13 cellular contexts compared by ENCODE assay signal in genomic region chr3:15535757-15536156, GRCh38. TPM values are rescaled to one million over a fixed set of nuclear protein-coding genes. Genes with fewer than 3 reads are reported as not detected.
A peak's percentile ranks its signal among the peaks of the same experiment; 100 is the strongest.
DNase-seq lines count a peak whose midpoint lies in the region; ATAC-seq and TF ChIP-seq lines count a peak whose summit lies in the region.
"Had no signal": no experiment of that assay in that cellular context is flagged by ENCODE, and none has a peak within 500 bp of the region (broad histone marks: within the 10 kb centered on the region; RNA-seq: fewer than 3 reads in every experiment).

No MANE protein-coding gene starts in this region.

- peak overlapping the region; percentile 75 for H3K27ac Mint-ChIP-seq in activated T-helper 1 cell treated with anti-CD3 and anti-CD28 coated beads, Interleukin-12 subunit alpha, Interleukin-12 subunit beta, Interleukin-2, Interleukin-4 antibody, amounts not matched to agents 30 ng/mL and 10 ng/mL and 1 ng/mL, durations not matched to agents 14 hours and 24 hours and 36 hours
- peak overlapping the region in 8 of 10 donors; percentile 4 to 77 (median 34) for H3K27ac Mint-ChIP-seq in naive thymus-derived CD8-positive, alpha-beta T cell
- H3K27ac Mint-ChIP-seq: dendritic cell treated with granulocyte-macrophage colony-stimulating factor and Interleukin-4, amounts not matched to agents 40 ng/mL and 50 ng/mL, for 4 days had no signal

- no peak for ATAC-seq in naive thymus-derived CD8-positive, alpha-beta T cell
- ATAC-seq in upper lobe of right lung (peak; percentile 44), GM19452 (IDR thresholded peaks at IDR 0.05; ENCODE audit: unreplicated experiment) (no peak)

- intact Hi-C loops in activated T-helper 1 cell treated with anti-CD3 and anti-CD28 coated beads, Interleukin-12 subunit alpha, Interleukin-12 subunit beta, Interleukin-2, Interleukin-4 antibody, amounts not matched to agents 30 ng/mL and 10 ng/mL and 1 ng/mL, durations not matched to agents 14 hours and 24 hours and 36 hours (cut with micrococcal nuclease) = loop anchor here (1.0 to 5.0 kb wide), 10 partner anchors 21 to 329 kb away; partner anchors contain the start of genes ANKRD28, BTD, CAPN7 and HACL1
- intact Hi-C loops in upper lobe of right lung (cut with DNase I) (no loop called here), dorsolateral prefrontal cortex (cut with DNase I) (no loop called here)

- TF ChIP-seq CTCF in upper lobe of right lung (IDR thresholded peaks at IDR 0.05) (no peak), dorsolateral prefrontal cortex (IDR thresholded peaks at IDR 0.05 in 54 of 56, conservative IDR thresholded peaks at IDR 0.05 in 2 of 56; ENCODE audit: low read depth in 1 of 56, partially characterized antibody in 56 of 56) (no peak)

- no peaks in the 10 kb centered on the region for H3K27me3 Mint-ChIP-seq in activated T-helper 1 cell treated with anti-CD3 and anti-CD28 coated beads, Interleukin-12 subunit alpha, Interleukin-12 subunit beta, Interleukin-2, Interleukin-4 antibody, amounts not matched to agents 30 ng/mL and 10 ng/mL and 1 ng/mL, durations not matched to agents 14 hours and 24 hours and 36 hours (ENCODE audit: insufficient read depth)
- no peaks in the 10 kb centered on the region for H3K27me3 Mint-ChIP-seq in naive thymus-derived CD8-positive, alpha-beta T cell
- H3K27me3 Mint-ChIP-seq: dendritic cell treated with granulocyte-macrophage colony-stimulating factor and Interleukin-4, amounts not matched to agents 40 ng/mL and 50 ng/mL, for 4 days had no signal

- peaks cover 6% of the 10 kb centered on the region for H3K36me3 Mint-ChIP-seq in activated T-helper 1 cell treated with anti-CD3 and anti-CD28 coated beads, Interleukin-12 subunit alpha, Interleukin-12 subunit beta, Interleukin-2, Interleukin-4 antibody, amounts not matched to agents 30 ng/mL and 10 ng/mL and 1 ng/mL, durations not matched to agents 14 hours and 24 hours and 36 hours (ENCODE audit: low read depth)
- H3K36me3 Mint-ChIP-seq in naive thymus-derived CD8-positive, alpha-beta T cell = peaks cover 0 to 5% (median 0%) of the 10 kb centered on the region in 3 donors

- DNase-seq in stimulated activated naive CD4-positive, alpha-beta T cell treated with Interleukin-2 at 50 U/mL for 16 hours (lab: John Stamatoyannopoulos, UW) = peak; percentile 48
- DNase-seq in stimulated activated naive CD4-positive, alpha-beta T cell (lab: John Stamatoyannopoulos, UW) = no peak
- peak; percentile 32 for DNase-seq in activated T-helper 1 cell treated with anti-CD3 and anti-CD28 coated beads, Interleukin-12 subunit alpha, Interleukin-12 subunit beta, Interleukin-2, Interleukin-4 antibody, amounts not matched to agents 30 ng/mL and 10 ng/mL and 1 ng/mL, durations not matched to agents 14 hours and 24 hours and 36 hours (ENCODE audit: low spot score)
- peak in 2 of 10 donors; percentile 6 to 18 for DNase-seq in naive thymus-derived CD8-positive, alpha-beta T cell
- DNase-seq in upper lobe of right lung = no peak
- DNase-seq in dorsolateral prefrontal cortex = no peak
- no peak for DNase-seq in KG1 (lab: John Stamatoyannopoulos, UW)
- DNase-seq: ACHN, occipital lobe, tibial artery had no signal

- H3K27me3 ChIP-seq in upper lobe of right lung (no peaks in the 10 kb centered on the region), dorsolateral prefrontal cortex (no peaks in the 10 kb centered on the region)
- H3K27me3 ChIP-seq: tibial artery had no signal

- H3K36me3 ChIP-seq in upper lobe of right lung = no peaks in the 10 kb centered on the region
- H3K36me3 ChIP-seq: tibial artery had no signal

- no peaks in the 10 kb centered on the region for H3K4me1 ChIP-seq in upper lobe of right lung

- H3K9me3 Mint-ChIP-seq in activated T-helper 1 cell treated with anti-CD3 and anti-CD28 coated beads, Interleukin-12 subunit alpha, Interleukin-12 subunit beta, Interleukin-2, Interleukin-4 antibody, amounts not matched to agents 30 ng/mL and 10 ng/mL and 1 ng/mL, durations not matched to agents 14 hours and 24 hours and 36 hours = no peaks in the 10 kb centered on the region
- H3K9me3 Mint-ChIP-seq in naive thymus-derived CD8-positive, alpha-beta T cell = no peaks in the 10 kb centered on the region
- H3K9me3 Mint-ChIP-seq: dendritic cell treated with granulocyte-macrophage colony-stimulating factor and Interleukin-4, amounts not matched to agents 40 ng/mL and 50 ng/mL, for 4 days had no signal

- H3K27ac ChIP-seq in upper lobe of right lung (no peak overlapping the region), dorsolateral prefrontal cortex (no peak overlapping the region)
- H3K27ac ChIP-seq: tibial artery had no signal

- H3K4me3 ChIP-seq in upper lobe of right lung (no peak overlapping the region), dorsolateral prefrontal cortex (no peak overlapping the region)
- H3K4me3 ChIP-seq: tibial artery had no signal

- H3K4me1 Mint-ChIP-seq in activated T-helper 1 cell treated with anti-CD3 and anti-CD28 coated beads, Interleukin-12 subunit alpha, Interleukin-12 subunit beta, Interleukin-2, Interleukin-4 antibody, amounts not matched to agents 30 ng/mL and 10 ng/mL and 1 ng/mL, durations not matched to agents 14 hours and 24 hours and 36 hours (ENCODE audit: low read depth) = peaks cover 55% of the 10 kb centered on the region
- H3K4me1 Mint-ChIP-seq in naive thymus-derived CD8-positive, alpha-beta T cell = peaks cover 21 to 47% (median 42%) of the 10 kb centered on the region in 4 donors

- POLR2A ChIA-PET in naive thymus-derived CD8-positive, alpha-beta T cell (lab: Charles Lee) = no interaction called here

- peak overlapping the region; percentile 60 for H3K4me3 Mint-ChIP-seq in activated T-helper 1 cell treated with anti-CD3 and anti-CD28 coated beads, Interleukin-12 subunit alpha, Interleukin-12 subunit beta, Interleukin-2, Interleukin-4 antibody, amounts not matched to agents 30 ng/mL and 10 ng/mL and 1 ng/mL, durations not matched to agents 14 hours and 24 hours and 36 hours
- H3K4me3 Mint-ChIP-seq in naive thymus-derived CD8-positive, alpha-beta T cell = peak overlapping the region; percentile 0 to 70 (median 28)
- H3K4me3 Mint-ChIP-seq: dendritic cell treated with granulocyte-macrophage colony-stimulating factor and Interleukin-4, amounts not matched to agents 40 ng/mL and 50 ng/mL, for 4 days had no signal

- H3K9me3 ChIP-seq in upper lobe of right lung = no peaks in the 10 kb centered on the region
- H3K9me3 ChIP-seq: tibial artery had no signal

RNA-seq across cellular contexts. Expression of gene COLQ, which starts 14.3 kb away (rescaled TPM):
- 0.65 and 0.96 TPM in 2 replicates for total RNA-seq in activated T-helper 1 cell treated with anti-CD3 and anti-CD28 coated beads, Interleukin-12 subunit alpha, Interleukin-12 subunit beta, Interleukin-2, Interleukin-4 antibody, amounts not matched to agents 30 ng/mL and 10 ng/mL and 1 ng/mL, durations not matched to agents 14 hours and 24 hours and 36 hours
- total RNA-seq in naive thymus-derived CD8-positive, alpha-beta T cell = 1 to 10 TPM; 2.9 to 3.4 TPM
- polyA plus RNA-seq in naive thymus-derived CD8-positive, alpha-beta T cell = under 1 TPM in 2 of 3 donors, not detected in 1; 0.09 to 0.15 TPM
- 1.1 TPM for total RNA-seq in upper lobe of right lung
- total RNA-seq in dorsolateral prefrontal cortex = 10 to 100 TPM in 109 of 120 experiments, 1 to 10 TPM in 11; 7.0 to 27.9 (median 14.3) TPM
- total RNA-seq: NCI-H460 had no signal

Comparison
In these comparisons a context has a peak if more than half of its experiments do, and no peak if none do; other contexts are left out.
1. DNase-seq: peak in stimulated activated naive CD4-positive, alpha-beta T cell treated with Interleukin-2 at 50 U/mL for 16 hours (single experiment) and activated T-helper 1 cell treated with anti-CD3 and anti-CD28 coated beads, Interleukin-12 subunit alpha, Interleukin-12 subunit beta, Interleukin-2, Interleukin-4 antibody, amounts not matched to agents 30 ng/mL and 10 ng/mL and 1 ng/mL, durations not matched to agents 14 hours and 24 hours and 36 hours (single experiment); none in stimulated activated naive CD4-positive, alpha-beta T cell (0 of 6), upper lobe of right lung (single experiment), dorsolateral prefrontal cortex (0 of 10) and KG1 (single experiment).